Comparison of ENCODE assay signal across 16 cellular contexts in the genomic region with DNA sequence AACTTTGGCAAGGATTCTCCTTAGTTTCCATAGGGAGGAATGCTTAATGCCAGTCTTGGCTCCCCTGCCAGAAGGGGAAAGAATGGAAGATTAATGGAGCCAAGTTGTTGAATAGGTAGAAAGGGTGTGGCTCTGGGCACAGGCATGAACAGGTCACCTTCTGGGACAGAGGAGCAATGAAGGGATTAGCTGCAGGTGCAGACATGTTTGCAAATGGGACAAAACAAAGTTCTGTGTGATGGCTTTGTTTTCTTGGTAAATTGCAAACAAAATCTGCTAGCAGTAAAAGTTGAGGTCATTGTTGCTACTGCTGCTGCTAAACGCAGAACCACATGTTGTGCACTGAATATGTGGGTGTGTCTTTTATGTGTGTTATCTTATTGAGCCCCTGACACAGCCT.
"Had no signal": no experiment of that assay in that cellular context is flagged by ENCODE, and none has a peak within 500 bp of the region (broad histone marks: within the 10 kb centered on the region; RNA-seq: fewer than 3 reads in every experiment).

No MANE protein-coding gene starts in this region.

- H3K27me3 Mint-ChIP-seq: type B pancreatic cell had no signal

- H3K4me1 ChIP-seq: sigmoid colon had no signal

- DNase-seq: activated CD4-positive, alpha-beta T cell treated with anti-CD3 and anti-CD28 coated beads for 36 hours; activated CD8-positive, alpha-beta memory T cell treated with anti-CD3 and anti-CD28 coated beads, Interleukin-2, amount 50 U/mL, for 4 hours; activated CD8-positive, alpha-beta T cell treated with anti-CD3 and anti-CD28 coated beads for 36 hours; activated naive CD4-positive, alpha-beta T cell treated with anti-CD3 and anti-CD28 coated beads for 36 hours; central memory CD4-positive, alpha-beta T cell; effector CD4-positive, alpha-beta T cell; foreskin melanocyte; kidney; sigmoid colon; stimulated activated CD4-positive, alpha-beta T cell treated with anti-CD3 and anti-CD28 coated beads, Interleukin-2, amount 100 ng/mL, for 48 hours; stimulated activated naive CD4-positive, alpha-beta T cell treated with Interleukin-2 at 50 U/mL for 16 hours; T-helper 1 cell; WERI-Rb-1 had no signal

- H3K27ac ChIP-seq: coronary artery, sigmoid colon, WERI-Rb-1 had no signal

- H3K4me3 Mint-ChIP-seq: activated CD4-positive, alpha-beta T cell treated with anti-CD3 and anti-CD28 coated beads for 36 hours; activated CD8-positive, alpha-beta T cell treated with anti-CD3 and anti-CD28 coated beads for 36 hours; activated naive CD4-positive, alpha-beta T cell treated with anti-CD3 and anti-CD28 coated beads for 36 hours; activated T-helper 1 cell treated with anti-CD3 and anti-CD28 coated beads, Interleukin-12 subunit alpha, Interleukin-12 subunit beta, Interleukin-2, Interleukin-4 antibody, amounts not matched to agents 30 ng/mL and 10 ng/mL and 1 ng/mL, durations not matched to agents 14 hours and 24 hours and 36 hours; type B pancreatic cell had no signal

- H3K36me3 ChIP-seq: sigmoid colon, WERI-Rb-1 had no signal

- H3K4me3 ChIP-seq: coronary artery, sigmoid colon had no signal

- H3K27ac Mint-ChIP-seq: activated CD4-positive, alpha-beta T cell treated with anti-CD3 and anti-CD28 coated beads for 36 hours; activated CD8-positive, alpha-beta T cell treated with anti-CD3 and anti-CD28 coated beads for 36 hours; activated naive CD4-positive, alpha-beta T cell treated with anti-CD3 and anti-CD28 coated beads for 36 hours; activated T-helper 1 cell treated with anti-CD3 and anti-CD28 coated beads, Interleukin-12 subunit alpha, Interleukin-12 subunit beta, Interleukin-2, Interleukin-4 antibody, amounts not matched to agents 30 ng/mL and 10 ng/mL and 1 ng/mL, durations not matched to agents 14 hours and 24 hours and 36 hours; type B pancreatic cell had no signal

- H3K27me3 ChIP-seq: sigmoid colon had no signal

- H3K36me3 Mint-ChIP-seq: type B pancreatic cell had no signal

- H3K9me3 ChIP-seq: sigmoid colon had no signal

- H3K9me3 Mint-ChIP-seq: activated CD8-positive, alpha-beta T cell treated with anti-CD3 and anti-CD28 coated beads for 36 hours; activated naive CD4-positive, alpha-beta T cell treated with anti-CD3 and anti-CD28 coated beads for 36 hours; activated T-helper 1 cell treated with anti-CD3 and anti-CD28 coated beads, Interleukin-12 subunit alpha, Interleukin-12 subunit beta, Interleukin-2, Interleukin-4 antibody, amounts not matched to agents 30 ng/mL and 10 ng/mL and 1 ng/mL, durations not matched to agents 14 hours and 24 hours and 36 hours; type B pancreatic cell had no signal

- H3K4me1 Mint-ChIP-seq: activated CD4-positive, alpha-beta T cell treated with anti-CD3 and anti-CD28 coated beads for 36 hours had no signal
